Comparison of ENCODE assay signal across 8 cellular contexts in genomic region chr3:48268381-48268935, GRCh38. TPM values are rescaled to one million over a fixed set of nuclear protein-coding genes. Genes with fewer than 3 reads are reported as not detected.
DNase-seq lines count a peak whose midpoint lies in the region; ATAC-seq and TF ChIP-seq lines count a peak whose summit lies in the region.

No MANE protein-coding gene starts in this region.

- H3K27ac ChIP-seq in right atrium auricular region, result no peak overlapping the region

- H3K4me1 Mint-ChIP-seq in activated T-helper 1 cell treated with anti-CD3 and anti-CD28 coated beads, Interleukin-12 subunit alpha, Interleukin-12 subunit beta, Interleukin-2, Interleukin-4 antibody, amounts not matched to agents 30 ng/mL and 10 ng/mL and 1 ng/mL, durations not matched to agents 14 hours and 24 hours and 36 hours (ENCODE audit: low read depth), result peaks cover 50% of the 10 kb centered on the region

- H3K9me3 Mint-ChIP-seq in activated T-helper 1 cell treated with anti-CD3 and anti-CD28 coated beads, Interleukin-12 subunit alpha, Interleukin-12 subunit beta, Interleukin-2, Interleukin-4 antibody, amounts not matched to agents 30 ng/mL and 10 ng/mL and 1 ng/mL, durations not matched to agents 14 hours and 24 hours and 36 hours, result no peaks in the 10 kb centered on the region

- peaks cover 0 to 1% of the 10 kb centered on the region in 2 donors for H3K4me1 ChIP-seq in right atrium auricular region

- peak overlapping the region; percentile 97 for H3K27ac Mint-ChIP-seq in activated T-helper 1 cell treated with anti-CD3 and anti-CD28 coated beads, Interleukin-12 subunit alpha, Interleukin-12 subunit beta, Interleukin-2, Interleukin-4 antibody, amounts not matched to agents 30 ng/mL and 10 ng/mL and 1 ng/mL, durations not matched to agents 14 hours and 24 hours and 36 hours

- no peaks in the 10 kb centered on the region for H3K27me3 ChIP-seq in right atrium auricular region

- no peak overlapping the region for H3K4me3 ChIP-seq in right atrium auricular region

- DNase-seq in Right ventricle myocardium inferior (ENCODE audit: missing footprints) (no peak), right atrium auricular region (ENCODE audit: low spot score) (no peak), mucosa of gallbladder (ENCODE audit: low spot score) (peak; percentile 58), AG08396 (ENCODE audit: low spot score) (no peak), NCI-H446 (lab: John Stamatoyannopoulos, UW) (no peak)
- peak; percentile 74 for DNase-seq in activated T-helper 1 cell treated with anti-CD3 and anti-CD28 coated beads, Interleukin-12 subunit alpha, Interleukin-12 subunit beta, Interleukin-2, Interleukin-4 antibody, amounts not matched to agents 30 ng/mL and 10 ng/mL and 1 ng/mL, durations not matched to agents 14 hours and 24 hours and 36 hours (ENCODE audit: low spot score)
- peak; percentile 69 to 92 for DNase-seq in stimulated activated CD8-positive, alpha-beta memory T cell treated with anti-CD3 and anti-CD28 coated beads, Interleukin-7, amount 100 ng/mL, for 48 hours (ENCODE audit: extremely low read depth in 1 of 2, low read depth in 1 of 2)

- TF ChIP-seq CTCF in right atrium auricular region (IDR thresholded peaks at IDR 0.05), result no peak

- H3K9me3 ChIP-seq in right atrium auricular region, result no peaks in the 10 kb centered on the region

- H3K36me3 ChIP-seq in right atrium auricular region, result peaks cover 24% of the 10 kb centered on the region

- intact Hi-C loops in Right ventricle myocardium inferior (cut with DNase I), result no loop called here
- intact Hi-C loops in activated T-helper 1 cell treated with anti-CD3 and anti-CD28 coated beads, Interleukin-12 subunit alpha, Interleukin-12 subunit beta, Interleukin-2, Interleukin-4 antibody, amounts not matched to agents 30 ng/mL and 10 ng/mL and 1 ng/mL, durations not matched to agents 14 hours and 24 hours and 36 hours (cut with micrococcal nuclease), result loop anchor here (1.0 to 10.0 kb wide), 8 partner anchors 27 to 738 kb away; partner anchors contain the start of genes CCDC51, CDC25A, NME6 and TMA7

- H3K36me3 Mint-ChIP-seq in activated T-helper 1 cell treated with anti-CD3 and anti-CD28 coated beads, Interleukin-12 subunit alpha, Interleukin-12 subunit beta, Interleukin-2, Interleukin-4 antibody, amounts not matched to agents 30 ng/mL and 10 ng/mL and 1 ng/mL, durations not matched to agents 14 hours and 24 hours and 36 hours (ENCODE audit: low read depth), result peaks cover 24% of the 10 kb centered on the region

- no peaks in the 10 kb centered on the region for H3K27me3 Mint-ChIP-seq in activated T-helper 1 cell treated with anti-CD3 and anti-CD28 coated beads, Interleukin-12 subunit alpha, Interleukin-12 subunit beta, Interleukin-2, Interleukin-4 antibody, amounts not matched to agents 30 ng/mL and 10 ng/mL and 1 ng/mL, durations not matched to agents 14 hours and 24 hours and 36 hours (ENCODE audit: insufficient read depth)

- ATAC-seq in Right ventricle myocardium inferior, result peak; percentile 8
- no peak for ATAC-seq in HG03439 (IDR thresholded peaks at IDR 0.05; ENCODE audit: unreplicated experiment)

- H3K4me3 Mint-ChIP-seq in activated T-helper 1 cell treated with anti-CD3 and anti-CD28 coated beads, Interleukin-12 subunit alpha, Interleukin-12 subunit beta, Interleukin-2, Interleukin-4 antibody, amounts not matched to agents 30 ng/mL and 10 ng/mL and 1 ng/mL, durations not matched to agents 14 hours and 24 hours and 36 hours, result peak overlapping the region; percentile 63

RNA-seq across cellular contexts. Expression of gene ZNF589, which starts 27.6 kb away (rescaled TPM):
- 6.2 TPM for total RNA-seq in Right ventricle myocardium inferior
- 1 to 10 TPM; 6.6 to 6.7 TPM for total RNA-seq in right atrium auricular region
- 33.0 and 34.2 TPM in 2 replicates for total RNA-seq in activated T-helper 1 cell treated with anti-CD3 and anti-CD28 coated beads, Interleukin-12 subunit alpha, Interleukin-12 subunit beta, Interleukin-2, Interleukin-4 antibody, amounts not matched to agents 30 ng/mL and 10 ng/mL and 1 ng/mL, durations not matched to agents 14 hours and 24 hours and 36 hours
- 10.0 TPM for total RNA-seq in mucosa of gallbladder

RNA-seq across cellular contexts. Expression of gene NME6, which starts 32.7 kb away (rescaled TPM):
- total RNA-seq in Right ventricle myocardium inferior (20.0 TPM), right atrium auricular region (10 to 100 TPM; 19.9 to 21.1 TPM), mucosa of gallbladder (28.1 TPM)
- total RNA-seq in activated T-helper 1 cell treated with anti-CD3 and anti-CD28 coated beads, Interleukin-12 subunit alpha, Interleukin-12 subunit beta, Interleukin-2, Interleukin-4 antibody, amounts not matched to agents 30 ng/mL and 10 ng/mL and 1 ng/mL, durations not matched to agents 14 hours and 24 hours and 36 hours, result 40.7 and 41.8 TPM in 2 replicates

RNA-seq across cellular contexts. Expression of gene CAMP, which starts 45.2 kb away (rescaled TPM):
- 1.5 TPM for total RNA-seq in Right ventricle myocardium inferior
- 1 to 10 TPM in 1 of 2 donors, not detected in 1; 1.5 TPM for total RNA-seq in right atrium auricular region
- total RNA-seq in activated T-helper 1 cell treated with anti-CD3 and anti-CD28 coated beads, Interleukin-12 subunit alpha, Interleukin-12 subunit beta, Interleukin-2, Interleukin-4 antibody, amounts not matched to agents 30 ng/mL and 10 ng/mL and 1 ng/mL, durations not matched to agents 14 hours and 24 hours and 36 hours, result not detected in 2 replicates
- total RNA-seq in mucosa of gallbladder, result not detected

Comparison
In these comparisons a context has a peak if more than half of its experiments do, and no peak if none do; other contexts are left out.
1. DNase-seq: peak in activated T-helper 1 cell treated with anti-CD3 and anti-CD28 coated beads, Interleukin-12 subunit alpha, Interleukin-12 subunit beta, Interleukin-2, Interleukin-4 antibody, amounts not matched to agents 30 ng/mL and 10 ng/mL and 1 ng/mL, durations not matched to agents 14 hours and 24 hours and 36 hours (single experiment), mucosa of gallbladder (single experiment) and stimulated activated CD8-positive, alpha-beta memory T cell treated with anti-CD3 and anti-CD28 coated beads, Interleukin-7, amount 100 ng/mL, for 48 hours (2 of 2); none in Right ventricle myocardium inferior (single experiment), right atrium auricular region (single experiment), AG08396 (single experiment) and NCI-H446 (0 of 2).